ENCODE assay signal across 6 cellular contexts in genomic region chr6:34267746-34268145, GRCh38.
"Had no signal": no experiment of that assay in that cellular context is flagged by ENCODE, and none has a peak within 500 bp of the region (broad histone marks: within the 10 kb centered on the region; RNA-seq: fewer than 3 reads in every experiment).

No MANE protein-coding gene starts in this region.

- H3K9ac ChIP-seq: KMS-11 had no signal

- H3K4me2 ChIP-seq: KMS-11 had no signal

- DNase-seq: IMR-90, KBM-7, KG1 had no signal

- FAIRE-seq: HTR-8/SVneo had no signal

- H3K27ac ChIP-seq: HL-60, KMS-11 had no signal
